ENCODE assay signal across 11 cellular contexts in genomic region chr2:226137201-226137811, GRCh38.
DNase-seq lines count a peak whose midpoint lies in the region; ATAC-seq, FAIRE-seq and TF ChIP-seq lines count a peak whose summit lies in the region.
"Had no signal": no experiment of that assay in that cellular context is flagged by ENCODE, and none has a peak within 500 bp of the region (broad histone marks: within the 10 kb centered on the region; RNA-seq: fewer than 3 reads in every experiment).

No MANE protein-coding gene starts in this region.

- POLR2A ChIA-PET in activated B cell treated with CpG ODN at 0.5 μM for 24 hours (lab: Charles Lee) (no interaction called here), WTC11 (lab: Charles Lee) (no interaction called here)

- no peaks in the 10 kb centered on the region for H3K27me3 ChIP-seq in pancreas

- WGBS in pancreas, 2 donors: 32 to 39% methylated on average over 4 of the region's 4 CpGs

- FAIRE-seq in pancreas (lab: Jason Lieb, UNC): no peak
- FAIRE-seq: K562 had no signal

- CTCF ChIA-PET in activated B cell treated with CpG ODN at 0.5 μM for 24 hours (lab: Charles Lee) (no interaction called here), WTC11 (lab: Charles Lee) (no interaction called here)

- H3K27ac ChIP-seq in pancreas: peak overlapping the region in 3 of 4 donors; percentile 49 to 75 (median 74)

- H3K4me3 Mint-ChIP-seq in activated B cell treated with CpG ODN at 0.5 μM for 24 hours (no peak overlapping the region), WTC11 (no peak overlapping the region)
- H3K4me3 Mint-ChIP-seq in activated T-helper 1 cell treated with anti-CD3 and anti-CD28 coated beads, Interleukin-12 subunit alpha, Interleukin-12 subunit beta, Interleukin-2, Interleukin-4 antibody, amounts not matched to agents 30 ng/mL and 10 ng/mL and 1 ng/mL, durations not matched to agents 14 hours and 24 hours and 36 hours: no peak overlapping the region

- ATAC-seq in GM18861 (IDR thresholded peaks at IDR 0.05; ENCODE audit: unreplicated experiment): peak; percentile 77
- ATAC-seq in HG03520 (IDR thresholded peaks at IDR 0.05; ENCODE audit: unreplicated experiment): peak; percentile 27
- peak; percentile 64 for ATAC-seq in activated B cell treated with CpG ODN at 0.5 μM for 24 hours (ENCODE audit: low read depth)
- peak; percentile 72 to 92 (median 87) for ATAC-seq in pancreas
- ATAC-seq in Right ventricle myocardium superior (ENCODE audit: poor library complexity): no peak
- ATAC-seq in WTC11: no peak
- ATAC-seq: K562, Panc1 had no signal

- H3K27me3 Mint-ChIP-seq in activated B cell treated with CpG ODN at 0.5 μM for 24 hours (no peaks in the 10 kb centered on the region), WTC11 (ENCODE audit: low read depth) (no peaks in the 10 kb centered on the region)
- peaks cover 2% of the 10 kb centered on the region for H3K27me3 Mint-ChIP-seq in activated T-helper 1 cell treated with anti-CD3 and anti-CD28 coated beads, Interleukin-12 subunit alpha, Interleukin-12 subunit beta, Interleukin-2, Interleukin-4 antibody, amounts not matched to agents 30 ng/mL and 10 ng/mL and 1 ng/mL, durations not matched to agents 14 hours and 24 hours and 36 hours (ENCODE audit: insufficient read depth)

- peaks cover 0 to 3% (median 0%) of the 10 kb centered on the region in 3 donors for H3K4me1 ChIP-seq in pancreas

- intact Hi-C loops in activated B cell treated with CpG ODN at 0.5 μM for 24 hours (cut with micrococcal nuclease): no loop called here
- intact Hi-C loops in pancreas (cut with DNase I): no loop called here
- intact Hi-C loops in Right ventricle myocardium superior (cut with DNase I): no loop called here
- intact Hi-C loops in activated T-helper 1 cell treated with anti-CD3 and anti-CD28 coated beads, Interleukin-12 subunit alpha, Interleukin-12 subunit beta, Interleukin-2, Interleukin-4 antibody, amounts not matched to agents 30 ng/mL and 10 ng/mL and 1 ng/mL, durations not matched to agents 14 hours and 24 hours and 36 hours (cut with micrococcal nuclease): no loop called here

- no peak overlapping the region for H3K4me3 ChIP-seq in pancreas
- H3K4me3 ChIP-seq: K562 had no signal

- no peaks in the 10 kb centered on the region for H3K36me3 ChIP-seq in pancreas

- H3K27ac Mint-ChIP-seq in activated B cell treated with CpG ODN at 0.5 μM for 24 hours: no peak overlapping the region
- H3K27ac Mint-ChIP-seq in activated T-helper 1 cell treated with anti-CD3 and anti-CD28 coated beads, Interleukin-12 subunit alpha, Interleukin-12 subunit beta, Interleukin-2, Interleukin-4 antibody, amounts not matched to agents 30 ng/mL and 10 ng/mL and 1 ng/mL, durations not matched to agents 14 hours and 24 hours and 36 hours: no peak overlapping the region
- no peak overlapping the region for H3K27ac Mint-ChIP-seq in WTC11

- peaks cover 15% of the 10 kb centered on the region for H3K4me1 Mint-ChIP-seq in activated B cell treated with CpG ODN at 0.5 μM for 24 hours
- H3K4me1 Mint-ChIP-seq in activated T-helper 1 cell treated with anti-CD3 and anti-CD28 coated beads, Interleukin-12 subunit alpha, Interleukin-12 subunit beta, Interleukin-2, Interleukin-4 antibody, amounts not matched to agents 30 ng/mL and 10 ng/mL and 1 ng/mL, durations not matched to agents 14 hours and 24 hours and 36 hours (ENCODE audit: low read depth): no peaks in the 10 kb centered on the region
- H3K4me1 Mint-ChIP-seq in WTC11: peaks cover 8% of the 10 kb centered on the region

- H3K36me3 Mint-ChIP-seq in activated B cell treated with CpG ODN at 0.5 μM for 24 hours (ENCODE audit: low read depth): no peaks in the 10 kb centered on the region
- no peaks in the 10 kb centered on the region for H3K36me3 Mint-ChIP-seq in activated T-helper 1 cell treated with anti-CD3 and anti-CD28 coated beads, Interleukin-12 subunit alpha, Interleukin-12 subunit beta, Interleukin-2, Interleukin-4 antibody, amounts not matched to agents 30 ng/mL and 10 ng/mL and 1 ng/mL, durations not matched to agents 14 hours and 24 hours and 36 hours (ENCODE audit: low read depth)
- no peaks in the 10 kb centered on the region for H3K36me3 Mint-ChIP-seq in WTC11

- TF ChIP-seq CTCF in activated B cell treated with CpG ODN at 0.5 μM for 24 hours (IDR thresholded peaks at IDR 0.05) (no peak), pancreas (IDR thresholded peaks at IDR 0.05) (no peak), WTC11 (IDR thresholded peaks at IDR 0.05) (no peak)

- no peaks in the 10 kb centered on the region for H3K9me3 ChIP-seq in pancreas

- no peaks in the 10 kb centered on the region for H3K9me3 Mint-ChIP-seq in activated B cell treated with CpG ODN at 0.5 μM for 24 hours
- no peaks in the 10 kb centered on the region for H3K9me3 Mint-ChIP-seq in activated T-helper 1 cell treated with anti-CD3 and anti-CD28 coated beads, Interleukin-12 subunit alpha, Interleukin-12 subunit beta, Interleukin-2, Interleukin-4 antibody, amounts not matched to agents 30 ng/mL and 10 ng/mL and 1 ng/mL, durations not matched to agents 14 hours and 24 hours and 36 hours
- no peaks in the 10 kb centered on the region for H3K9me3 Mint-ChIP-seq in WTC11

- no peak for DNase-seq in activated B cell treated with CpG ODN at 0.5 μM for 24 hours
- DNase-seq in pancreas: no peak
- no peak for DNase-seq in Right ventricle myocardium superior
- DNase-seq in T-helper 9 cell: no peak
- no peak for DNase-seq in activated T-helper 1 cell treated with anti-CD3 and anti-CD28 coated beads, Interleukin-12 subunit alpha, Interleukin-12 subunit beta, Interleukin-2, Interleukin-4 antibody, amounts not matched to agents 30 ng/mL and 10 ng/mL and 1 ng/mL, durations not matched to agents 14 hours and 24 hours and 36 hours (ENCODE audit: low spot score)
- no peak for DNase-seq in WTC11 (ENCODE audit: low spot score)
- DNase-seq: stimulated activated CD4-positive, alpha-beta T cell treated with anti-CD3 and anti-CD28 coated beads, Interleukin-1b, Interleukin-23, amount 100 ng/mL, for 48 hours had no signal

TF ChIP-seq in WTC11, 78 proteins besides CTCF, POLR2A, EP300 and RAD21:
- no peak for TF ChIP-seq TEAD1 (CRISPR knock-in tag; IDR thresholded peaks at IDR 0.05)
- TF ChIP-seq, protein P1, sequence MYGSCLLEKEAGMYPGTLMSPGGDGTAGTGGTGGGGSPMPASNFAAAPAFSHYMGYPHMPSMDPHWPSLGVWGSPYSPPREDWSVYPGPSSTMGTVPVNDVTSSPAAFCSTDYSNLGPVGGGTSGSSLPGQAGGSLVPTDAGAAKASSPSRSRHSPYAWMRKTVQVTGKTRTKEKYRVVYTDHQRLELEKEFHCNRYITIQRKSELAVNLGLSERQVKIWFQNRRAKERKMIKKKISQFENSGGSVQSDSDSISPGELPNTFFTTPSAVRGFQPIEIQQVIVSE (CRISPR knock-in tag; IDR thresholded peaks at IDR 0.05; ENCODE audit: borderline replicate concordance): no peak
- no peak for TF ChIP-seq FOXK1 (CRISPR knock-in tag; IDR thresholded peaks at IDR 0.05)
- TF ChIP-seq, protein P2, sequence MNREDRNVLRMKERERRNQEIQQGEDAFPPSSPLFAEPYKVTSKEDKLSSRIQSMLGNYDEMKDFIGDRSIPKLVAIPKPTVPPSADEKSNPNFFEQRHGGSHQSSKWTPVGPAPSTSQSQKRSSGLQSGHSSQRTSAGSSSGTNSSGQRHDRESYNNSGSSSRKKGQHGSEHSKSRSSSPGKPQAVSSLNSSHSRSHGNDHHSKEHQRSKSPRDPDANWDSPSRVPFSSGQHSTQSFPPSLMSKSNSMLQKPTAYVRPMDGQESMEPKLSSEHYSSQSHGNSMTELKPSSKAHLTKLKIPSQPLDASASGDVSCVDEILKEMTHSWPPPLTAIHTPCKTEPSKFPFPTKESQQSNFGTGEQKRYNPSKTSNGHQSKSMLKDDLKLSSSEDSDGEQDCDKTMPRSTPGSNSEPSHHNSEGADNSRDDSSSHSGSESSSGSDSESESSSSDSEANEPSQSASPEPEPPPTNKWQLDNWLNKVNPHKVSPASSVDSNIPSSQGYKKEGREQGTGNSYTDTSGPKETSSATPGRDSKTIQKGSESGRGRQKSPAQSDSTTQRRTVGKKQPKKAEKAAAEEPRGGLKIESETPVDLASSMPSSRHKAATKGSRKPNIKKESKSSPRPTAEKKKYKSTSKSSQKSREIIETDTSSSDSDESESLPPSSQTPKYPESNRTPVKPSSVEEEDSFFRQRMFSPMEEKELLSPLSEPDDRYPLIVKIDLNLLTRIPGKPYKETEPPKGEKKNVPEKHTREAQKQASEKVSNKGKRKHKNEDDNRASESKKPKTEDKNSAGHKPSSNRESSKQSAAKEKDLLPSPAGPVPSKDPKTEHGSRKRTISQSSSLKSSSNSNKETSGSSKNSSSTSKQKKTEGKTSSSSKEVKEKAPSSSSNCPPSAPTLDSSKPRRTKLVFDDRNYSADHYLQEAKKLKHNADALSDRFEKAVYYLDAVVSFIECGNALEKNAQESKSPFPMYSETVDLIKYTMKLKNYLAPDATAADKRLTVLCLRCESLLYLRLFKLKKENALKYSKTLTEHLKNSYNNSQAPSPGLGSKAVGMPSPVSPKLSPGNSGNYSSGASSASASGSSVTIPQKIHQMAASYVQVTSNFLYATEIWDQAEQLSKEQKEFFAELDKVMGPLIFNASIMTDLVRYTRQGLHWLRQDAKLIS (CRISPR knock-in tag; IDR thresholded peaks at IDR 0.05; ENCODE audit: borderline replicate concordance): no peak

Comparison
In these comparisons a context has a peak if more than half of its experiments do, and no peak if none do; other contexts are left out.
1. ATAC-seq: peak in GM18861 (single experiment), HG03520 (single experiment), activated B cell treated with CpG ODN at 0.5 μM for 24 hours (single experiment) and pancreas (4 of 4); none in Right ventricle myocardium superior (single experiment) and WTC11 (single experiment).